17 cellular contexts compared by ENCODE assay signal in the genomic region with DNA sequence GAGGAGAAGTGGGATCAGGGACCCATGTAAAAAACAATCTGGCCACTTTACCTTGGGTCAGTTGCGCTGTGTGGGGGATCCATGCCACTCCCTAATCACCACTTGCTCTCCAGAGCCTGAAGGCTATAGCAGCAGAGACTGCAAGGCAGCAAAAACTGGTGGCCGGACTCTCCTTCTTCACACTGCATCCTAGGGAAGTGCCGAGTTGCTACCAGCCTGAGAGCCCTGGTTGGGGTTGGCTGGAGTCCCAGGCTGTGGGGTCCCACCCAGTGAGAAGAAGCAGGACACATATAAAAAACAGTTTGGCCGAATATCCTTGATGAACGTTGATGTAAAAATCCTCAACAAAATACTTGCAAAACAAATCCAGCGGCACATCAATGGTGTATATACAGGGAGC.
DNase-seq lines count a peak whose midpoint lies in the region; ATAC-seq and TF ChIP-seq lines count a peak whose summit lies in the region.
"Had no signal": no experiment of that assay in that cellular context is flagged by ENCODE, and none has a peak within 500 bp of the region (broad histone marks: within the 10 kb centered on the region; RNA-seq: fewer than 3 reads in every experiment).

No MANE protein-coding gene starts in this region.

- H3K27ac ChIP-seq in coronary artery (peak overlapping the region in 1 of 2 donors; percentile 79), tibial artery (peak overlapping the region; percentile 84 to 86), colonic mucosa (no peak overlapping the region)
- H3K27ac ChIP-seq: 22Rv1, BLaER1, HL-60 had no signal

- peaks cover 0 to 48% (median 21%) of the 10 kb centered on the region in 4 donors for H3K4me1 ChIP-seq in tibial artery
- no peaks in the 10 kb centered on the region for H3K4me1 ChIP-seq in colonic mucosa
- H3K4me1 ChIP-seq: BLaER1, Caco-2 had no signal

- H3K9me3 ChIP-seq in tibial artery (no peaks in the 10 kb centered on the region), colonic mucosa (no peaks in the 10 kb centered on the region)
- H3K9me3 ChIP-seq: BLaER1, Caco-2 had no signal

- TF ChIP-seq CTCF in coronary artery (IDR thresholded peaks at IDR 0.05) = no peak
- TF ChIP-seq CTCF in tibial artery (IDR thresholded peaks at IDR 0.05) = no peak
- TF ChIP-seq CTCF in colonic mucosa (IDR thresholded peaks at IDR 0.05) = no peak

- H3K9ac ChIP-seq in colonic mucosa (ENCODE audit: low read depth in 2 of 2, low read length in 2 of 2) = no peak overlapping the region
- H3K9ac ChIP-seq: BLaER1 had no signal

- no peaks in the 10 kb centered on the region for H3K27me3 ChIP-seq in tibial artery
- H3K27me3 ChIP-seq in colonic mucosa = no peaks in the 10 kb centered on the region
- H3K27me3 ChIP-seq: BLaER1 had no signal

- H3K36me3 ChIP-seq in tibial artery = no peaks in the 10 kb centered on the region
- H3K36me3 ChIP-seq in colonic mucosa = no peaks in the 10 kb centered on the region
- H3K36me3 ChIP-seq: BLaER1 had no signal

- peak overlapping the region; percentile 32 for H3K4me3 ChIP-seq in coronary artery
- peak overlapping the region in 1 of 2 donors; percentile 49 for H3K4me3 ChIP-seq in tibial artery
- no peak overlapping the region for H3K4me3 ChIP-seq in colonic mucosa
- H3K4me3 ChIP-seq: BLaER1 had no signal

- intact Hi-C loops in posterior vena cava (cut with DNase I) = no loop called here
- intact Hi-C loops in tibial artery (cut with DNase I; ENCODE audit: low total_unique reads) = no loop called here
- intact Hi-C loops in colonic mucosa (cut with DNase I) = no loop called here

- ATAC-seq in HG03159 (IDR thresholded peaks at IDR 0.05; ENCODE audit: unreplicated experiment) = no peak

- DNase-seq in NCI-H146 (lab: John Stamatoyannopoulos, UW) = peak; percentile 58
- DNase-seq in NCI-H146 treated with DMSO at 0.1 percent for 48 hours (lab: John Stamatoyannopoulos, UW; ENCODE audit: unreplicated experiment) = no peak
- DNase-seq in coronary artery (ENCODE audit: low spot score) = no peak
- peak; percentile 54 for DNase-seq in posterior vena cava (ENCODE audit: low spot score)
- peak in 1 of 2 donors; percentile 64 for DNase-seq in tibial artery
- DNase-seq in GM19240 (ENCODE audit: insufficient read length, low spot score) = no peak
- DNase-seq in colonic mucosa = no peak
- DNase-seq: Caco-2; CD8-positive, alpha-beta memory T cell; DND-41; GDM1; HCEC 1CT; HFFc6 had no signal

Comparison
In these comparisons a context has a peak if more than half of its experiments do, and no peak if none do; other contexts are left out.
1. DNase-seq: peak in NCI-H146 (single experiment) and posterior vena cava (single experiment); none in NCI-H146 treated with DMSO at 0.1 percent for 48 hours (single experiment), coronary artery (single experiment), GM19240 (single experiment) and colonic mucosa (single experiment).